Comparison of ENCODE assay signal across 4 cellular contexts in the genomic region with DNA sequence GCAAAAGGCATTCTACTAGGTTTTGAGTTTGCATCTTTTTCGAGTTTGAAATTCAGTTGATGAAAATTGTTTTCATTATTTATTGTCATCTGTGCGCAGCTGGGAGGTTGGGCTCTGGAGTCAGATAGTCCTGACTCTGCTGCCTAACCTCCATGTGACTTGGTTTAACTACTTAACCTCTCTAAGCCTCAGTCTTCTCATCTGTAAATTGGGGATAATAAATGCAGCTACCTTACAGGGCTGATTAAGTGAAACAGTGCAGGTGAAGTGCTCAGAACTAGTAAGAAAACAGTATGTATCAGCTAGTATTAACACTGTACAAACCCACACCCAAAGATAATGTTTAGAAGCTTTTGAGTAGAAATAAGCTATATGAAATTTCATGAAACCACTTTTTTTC.
TF ChIP-seq lines count a peak whose summit lies in the region.

No MANE protein-coding gene starts in this region.

TF ChIP-seq in HepG2, 621 proteins besides CTCF, POLR2A, EP300 and RAD21:
- TF ChIP-seq ZNF629 (CRISPR knock-in tag; conservative IDR thresholded peaks at IDR 0.05): peak; percentile 70
- TF ChIP-seq, protein P1, sequence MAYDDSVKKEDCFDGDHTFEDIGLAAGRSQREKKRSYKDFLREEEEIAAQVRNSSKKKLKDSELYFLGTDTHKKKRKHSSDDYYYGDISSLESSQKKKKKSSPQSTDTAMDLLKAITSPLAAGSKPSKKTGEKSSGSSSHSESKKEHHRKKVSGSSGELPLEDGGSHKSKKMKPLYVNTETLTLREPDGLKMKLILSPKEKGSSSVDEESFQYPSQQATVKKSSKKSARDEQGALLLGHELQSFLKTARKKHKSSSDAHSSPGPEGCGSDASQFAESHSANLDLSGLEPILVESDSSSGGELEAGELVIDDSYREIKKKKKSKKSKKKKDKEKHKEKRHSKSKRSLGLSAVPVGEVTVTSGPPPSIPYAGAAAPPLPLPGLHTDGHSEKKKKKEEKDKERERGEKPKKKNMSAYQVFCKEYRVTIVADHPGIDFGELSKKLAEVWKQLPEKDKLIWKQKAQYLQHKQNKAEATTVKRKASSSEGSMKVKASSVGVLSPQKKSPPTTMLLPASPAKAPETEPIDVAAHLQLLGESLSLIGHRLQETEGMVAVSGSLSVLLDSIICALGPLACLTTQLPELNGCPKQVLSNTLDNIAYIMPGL (CRISPR knock-in tag; IDR thresholded peaks at IDR 0.05; ENCODE audit: borderline replicate concordance in 1 of 2, low read depth in 1 of 2): no peak
- no peak for TF ChIP-seq CCAR2 (optimal IDR thresholded peaks at IDR 0.05; ENCODE audit: low read depth, low read length)
- no peak for TF ChIP-seq KMT2A (CRISPR knock-in tag; IDR thresholded peaks at IDR 0.05)
TF ChIP-seq in HepG2: peak in this region for 1.

TF ChIP-seq in HEK293, 187 proteins besides CTCF, POLR2A, EP300 and RAD21:
- TF ChIP-seq KLF9 (tag by site-specific recombination; IDR thresholded peaks at IDR 0.05; ENCODE audit: low read depth) (no peak), ZNF580 (tag by site-specific recombination; IDR thresholded peaks at IDR 0.05) (peak; percentile 12; the same call in 1 of the 2 replicates), KLF1 (tag by site-specific recombination; IDR thresholded peaks at IDR 0.05) (no peak)
TF ChIP-seq in HEK293: peak in this region for 1.

TF ChIP-seq in K562, 482 proteins besides CTCF, POLR2A, EP300 and RAD21:
- TF ChIP-seq HLTF (IDR thresholded peaks at IDR 0.05) (no peak), FOS (IDR thresholded peaks at IDR 0.05; ENCODE audit: extremely low read depth, insufficient read length) (no peak), KDM1A (IDR thresholded peaks at IDR 0.05) (peak in 1 of 2 experiments; percentile 38; a peak in 1 of 4 replicates), GTF2A2 (tag; IDR thresholded peaks at IDR 0.05) (no peak), CHD4 (IDR thresholded peaks at IDR 0.05; ENCODE audit: insufficient read depth, insufficient replicate concordance, low read depth, low read length, poor library complexity, severe bottlenecking) (peak; percentile 72), RCOR1 (IDR thresholded peaks at IDR 0.05; ENCODE audit: borderline replicate concordance in 1 of 2, low read depth in 2 of 2, low read length in 2 of 2) (peak in 1 of 2 experiments; percentile 24; a peak in 1 of 4 replicates), RBM25 (IDR thresholded peaks at IDR 0.05; ENCODE audit: low read depth, low read length, severe bottlenecking) (peak; percentile 94), ADNP (tag; IDR thresholded peaks at IDR 0.05) (peak; percentile 58; the same call in 1 of the 2 replicates), BCOR (IDR thresholded peaks at IDR 0.05) (peak; percentile 82)

TF ChIP-seq in H1, 55 proteins besides CTCF, POLR2A, EP300 and RAD21:
- TF ChIP-seq KDM1A (IDR thresholded peaks at IDR 0.05; ENCODE audit: borderline replicate concordance, low read length) (peak; percentile 74), BACH1 (IDR thresholded peaks at IDR 0.05; ENCODE audit: low read length) (no peak)
